Comparison of ENCODE assay signal across 10 cellular contexts in the genomic region with DNA sequence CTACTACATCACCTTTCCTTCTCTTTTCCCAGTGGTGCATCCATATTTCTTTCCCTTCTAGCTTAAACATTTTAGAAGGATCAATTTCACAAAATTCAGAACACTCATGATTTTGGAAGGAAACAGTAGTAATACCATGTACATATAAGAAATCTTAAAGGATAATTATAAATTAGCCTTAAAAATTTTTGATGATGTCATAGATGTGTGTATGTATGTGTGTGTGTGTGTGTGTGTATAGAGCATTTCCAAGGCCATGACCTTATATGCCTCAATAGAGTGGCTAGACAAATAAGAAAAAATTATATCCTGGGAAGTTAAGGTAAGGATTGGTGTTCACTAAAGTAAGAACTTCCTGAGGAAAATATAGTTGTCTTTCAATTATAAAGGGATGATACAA. TPM values are rescaled to one million over a fixed set of nuclear protein-coding genes. Genes with fewer than 3 reads are reported as not detected.
"Had no signal": no experiment of that assay in that cellular context is flagged by ENCODE, and none has a peak within 500 bp of the region (broad histone marks: within the 10 kb centered on the region; RNA-seq: fewer than 3 reads in every experiment).

No MANE protein-coding gene starts in this region.

- H3K4me3 Mint-ChIP-seq: HFFc6 had no signal

- H3K4me3 ChIP-seq: K562 had no signal

- H3K27ac Mint-ChIP-seq: HFFc6 had no signal

- H3K27ac ChIP-seq: HL-60 had no signal

- ATAC-seq: K562 had no signal

- DNase-seq: GOT3, H7, HCEC 1CT, HFFc6, IMR-90, Kasumi-1, KG1 had no signal

- FAIRE-seq: K562 had no signal

RNA-seq across cellular contexts. Expression of a gene that starts 24.1 kb away (rescaled TPM):
- total RNA-seq: H4, HFFc6, IMR-90, K562 had no signal
- polyA plus RNA-seq: IMR-90, K562 had no signal
